In the genomic region with DNA sequence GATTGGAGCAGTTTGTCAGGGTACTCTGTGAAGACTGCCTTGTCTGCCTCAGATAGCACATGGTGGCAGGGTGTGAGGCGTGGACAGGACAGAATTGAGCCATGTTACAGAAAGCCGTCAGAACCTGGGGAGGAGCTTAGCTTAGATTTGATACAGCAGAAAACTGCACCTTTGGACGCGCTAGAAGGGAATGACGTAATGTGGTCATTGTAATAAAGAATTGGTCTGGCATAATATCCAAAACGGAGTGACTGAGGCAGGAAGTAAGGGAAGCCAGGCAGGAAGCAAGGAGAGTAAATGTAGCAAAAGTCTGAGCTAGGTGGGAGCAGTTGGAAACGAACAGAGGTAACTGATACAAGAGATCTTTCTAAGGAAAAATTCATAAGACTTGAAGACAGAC, we compare ENCODE assay signal across 1 cellular context.
A peak's percentile ranks its signal among the peaks of the same experiment; 100 is the strongest.
TF ChIP-seq lines count a peak whose summit lies in the region.

No MANE protein-coding gene starts in this region.

TF ChIP-seq in HepG2, 621 proteins besides CTCF, POLR2A, EP300 and RAD21 (continued from another document):
- TF ChIP-seq, protein P1, sequence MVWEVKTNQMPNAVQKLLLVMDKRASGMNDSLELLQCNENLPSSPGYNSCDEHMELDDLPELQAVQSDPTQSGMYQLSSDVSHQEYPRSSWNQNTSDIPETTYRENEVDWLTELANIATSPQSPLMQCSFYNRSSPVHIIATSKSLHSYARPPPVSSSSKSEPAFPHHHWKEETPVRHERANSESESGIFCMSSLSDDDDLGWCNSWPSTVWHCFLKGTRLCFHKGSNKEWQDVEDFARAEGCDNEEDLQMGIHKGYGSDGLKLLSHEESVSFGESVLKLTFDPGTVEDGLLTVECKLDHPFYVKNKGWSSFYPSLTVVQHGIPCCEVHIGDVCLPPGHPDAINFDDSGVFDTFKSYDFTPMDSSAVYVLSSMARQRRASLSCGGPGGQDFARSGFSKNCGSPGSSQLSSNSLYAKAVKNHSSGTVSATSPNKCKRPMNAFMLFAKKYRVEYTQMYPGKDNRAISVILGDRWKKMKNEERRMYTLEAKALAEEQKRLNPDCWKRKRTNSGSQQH (CRISPR knock-in tag; IDR thresholded peaks at IDR 0.05; ENCODE audit: low read depth) = no peak
- TF ChIP-seq CREB1 (IDR thresholded peaks at IDR 0.05) = peak; percentile 58
- no peak for TF ChIP-seq CREB1 (CRISPR knock-in tag; IDR thresholded peaks at IDR 0.05)
- no peak for TF ChIP-seq ZSCAN30 (CRISPR knock-in tag; IDR thresholded peaks at IDR 0.05)
- TF ChIP-seq, protein P2, sequence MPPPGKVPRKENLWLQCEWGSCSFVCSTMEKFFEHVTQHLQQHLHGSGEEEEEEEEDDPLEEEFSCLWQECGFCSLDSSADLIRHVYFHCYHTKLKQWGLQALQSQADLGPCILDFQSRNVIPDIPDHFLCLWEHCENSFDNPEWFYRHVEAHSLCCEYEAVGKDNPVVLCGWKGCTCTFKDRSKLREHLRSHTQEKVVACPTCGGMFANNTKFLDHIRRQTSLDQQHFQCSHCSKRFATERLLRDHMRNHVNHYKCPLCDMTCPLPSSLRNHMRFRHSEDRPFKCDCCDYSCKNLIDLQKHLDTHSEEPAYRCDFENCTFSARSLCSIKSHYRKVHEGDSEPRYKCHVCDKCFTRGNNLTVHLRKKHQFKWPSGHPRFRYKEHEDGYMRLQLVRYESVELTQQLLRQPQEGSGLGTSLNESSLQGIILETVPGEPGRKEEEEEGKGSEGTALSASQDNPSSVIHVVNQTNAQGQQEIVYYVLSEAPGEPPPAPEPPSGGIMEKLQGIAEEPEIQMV (CRISPR knock-in tag; IDR thresholded peaks at IDR 0.05; ENCODE audit: low read depth) = no peak
- TF ChIP-seq ATF7 (IDR thresholded peaks at IDR 0.05) = peak; percentile 96
- no peak for TF ChIP-seq ATF7 (CRISPR knock-in tag; IDR thresholded peaks at IDR 0.05)
